12 cellular contexts compared by ENCODE assay signal in the genomic region with DNA sequence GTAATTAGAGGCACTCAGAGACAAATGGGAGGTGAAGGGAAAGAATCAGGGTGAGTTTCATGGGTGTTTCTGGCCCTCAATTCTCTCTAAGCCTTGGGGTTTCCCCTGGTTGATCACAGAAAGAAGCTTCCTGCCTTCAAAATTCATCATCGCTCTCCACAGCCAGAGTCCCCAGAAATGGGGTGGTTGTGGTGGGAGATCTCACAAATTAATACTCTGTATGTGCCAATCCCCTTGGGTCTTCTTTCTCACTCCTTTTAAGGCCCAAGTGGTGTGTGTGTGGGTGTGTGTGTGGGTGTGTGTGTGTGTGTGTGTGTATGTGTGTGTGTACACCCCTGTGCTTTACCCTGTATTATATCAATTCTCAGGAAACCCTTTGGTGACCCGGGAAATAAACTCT. TPM values are rescaled to one million over a fixed set of nuclear protein-coding genes. Genes with fewer than 3 reads are reported as not detected.
DNase-seq lines count a peak whose midpoint lies in the region; ATAC-seq and TF ChIP-seq lines count a peak whose summit lies in the region.
"Had no signal": no experiment of that assay in that cellular context is flagged by ENCODE, and none has a peak within 500 bp of the region (broad histone marks: within the 10 kb centered on the region; RNA-seq: fewer than 3 reads in every experiment).

No MANE protein-coding gene starts in this region.

- TF ChIP-seq POLR2A in Peyer's patch (IDR thresholded peaks at IDR 0.05): no peak

- TF ChIP-seq CTCF in Peyer's patch (IDR thresholded peaks at IDR 0.05): no peak
- TF ChIP-seq CTCF in lower lobe of right lung (IDR thresholded peaks at IDR 0.05): no peak

- peaks cover 3% of the 10 kb centered on the region for H3K36me3 Mint-ChIP-seq in activated T-cell treated with anti-CD3 and anti-CD28 coated beads, Interleukin-2, amount 50 U/mL, for 24 hours (ENCODE audit: low read depth)
- H3K36me3 Mint-ChIP-seq in stimulated activated naive CD8-positive, alpha-beta T cell treated with anti-CD3 and anti-CD28 coated beads, Interleukin-15, Interleukin-2, amounts not matched to agents 100 ng/mL and 50 ng/mL, for 24 hours (ENCODE audit: low read depth): peaks cover 18% of the 10 kb centered on the region

- intact Hi-C loops in lower lobe of right lung (cut with DNase I): no loop called here

- H3K36me3 ChIP-seq in Peyer's patch: no peaks in the 10 kb centered on the region
- H3K36me3 ChIP-seq in mucosa of rectum (ENCODE audit: control insufficient read depth in 2 of 2, insufficient read depth in 2 of 2, low read length in 2 of 2): no peaks in the 10 kb centered on the region
- H3K36me3 ChIP-seq in lower lobe of right lung: no peaks in the 10 kb centered on the region
- H3K36me3 ChIP-seq: thoracic aorta had no signal

- H3K27ac ChIP-seq in Peyer's patch: peak overlapping the region in 3 of 4 donors; percentile 6 to 31 (median 21)
- H3K27ac ChIP-seq in mucosa of rectum (ENCODE audit: low read depth in 2 of 2, low read length in 2 of 2): peak overlapping the region; percentile 77
- H3K27ac ChIP-seq in lower lobe of right lung: no peak overlapping the region
- H3K27ac ChIP-seq: thoracic aorta had no signal

- H3K27me3 ChIP-seq in Peyer's patch (no peaks in the 10 kb centered on the region), mucosa of rectum (ENCODE audit: control insufficient read depth in 2 of 2, insufficient read depth in 2 of 2, low read length in 2 of 2) (no peaks in the 10 kb centered on the region), lower lobe of right lung (ENCODE audit: low read depth) (peaks cover 17% of the 10 kb centered on the region)

- H3K9me3 ChIP-seq in Peyer's patch: no peaks in the 10 kb centered on the region
- no peaks in the 10 kb centered on the region for H3K9me3 ChIP-seq in mucosa of rectum (ENCODE audit: control insufficient read depth in 2 of 2, low read length in 2 of 2)
- H3K9me3 ChIP-seq in lower lobe of right lung: no peaks in the 10 kb centered on the region

- H3K27ac Mint-ChIP-seq in activated T-cell treated with anti-CD3 and anti-CD28 coated beads, Interleukin-2, amount 50 U/mL, for 24 hours: peak overlapping the region; percentile 92
- peak overlapping the region; percentile 59 for H3K27ac Mint-ChIP-seq in stimulated activated naive CD8-positive, alpha-beta T cell treated with anti-CD3 and anti-CD28 coated beads, Interleukin-15, Interleukin-2, amounts not matched to agents 100 ng/mL and 50 ng/mL, for 24 hours

- no peak for DNase-seq in Peyer's patch
- peak; percentile 51 for DNase-seq in activated T-cell treated with anti-CD3 and anti-CD28 coated beads, Interleukin-2, amount 50 U/mL, for 24 hours
- DNase-seq in NCI-H1930 (lab: John Stamatoyannopoulos, UW): no peak
- DNase-seq in lower lobe of right lung: no peak
- DNase-seq: islet precursor cell, Karpas-422, NCI-H510A treated with DMSO at 0.1 percent for 48 hours had no signal

- ATAC-seq in GM21381 (IDR thresholded peaks at IDR 0.05; ENCODE audit: unreplicated experiment) (no peak), HG02970 (IDR thresholded peaks at IDR 0.05; ENCODE audit: low FRiP score, unreplicated experiment) (no peak), lower lobe of right lung (no peak)

- peaks cover 5% of the 10 kb centered on the region for H3K9me3 Mint-ChIP-seq in activated T-cell treated with anti-CD3 and anti-CD28 coated beads, Interleukin-2, amount 50 U/mL, for 24 hours
- peaks cover 7% of the 10 kb centered on the region for H3K9me3 Mint-ChIP-seq in stimulated activated naive CD8-positive, alpha-beta T cell treated with anti-CD3 and anti-CD28 coated beads, Interleukin-15, Interleukin-2, amounts not matched to agents 100 ng/mL and 50 ng/mL, for 24 hours

- H3K9ac ChIP-seq in mucosa of rectum (ENCODE audit: low read depth in 1 of 2, low read length in 2 of 2): no peak overlapping the region

- H3K4me3 ChIP-seq in Peyer's patch (no peak overlapping the region), mucosa of rectum (ENCODE audit: low read length in 2 of 2) (peak overlapping the region in 1 of 2 donors; percentile 5), lower lobe of right lung (no peak overlapping the region)
- H3K4me3 ChIP-seq: thoracic aorta had no signal

- peaks cover 72% of the 10 kb centered on the region for H3K4me1 Mint-ChIP-seq in activated T-cell treated with anti-CD3 and anti-CD28 coated beads, Interleukin-2, amount 50 U/mL, for 24 hours (ENCODE audit: low read depth)
- H3K4me1 Mint-ChIP-seq in stimulated activated naive CD8-positive, alpha-beta T cell treated with anti-CD3 and anti-CD28 coated beads, Interleukin-15, Interleukin-2, amounts not matched to agents 100 ng/mL and 50 ng/mL, for 24 hours (ENCODE audit: low read depth): peaks cover 74% of the 10 kb centered on the region

- H3K4me3 Mint-ChIP-seq in activated T-cell treated with anti-CD3 and anti-CD28 coated beads, Interleukin-2, amount 50 U/mL, for 24 hours: peak overlapping the region; percentile 63
- peak overlapping the region; percentile 27 for H3K4me3 Mint-ChIP-seq in stimulated activated naive CD8-positive, alpha-beta T cell treated with anti-CD3 and anti-CD28 coated beads, Interleukin-15, Interleukin-2, amounts not matched to agents 100 ng/mL and 50 ng/mL, for 24 hours

- no peaks in the 10 kb centered on the region for H3K27me3 Mint-ChIP-seq in activated T-cell treated with anti-CD3 and anti-CD28 coated beads, Interleukin-2, amount 50 U/mL, for 24 hours
- H3K27me3 Mint-ChIP-seq in stimulated activated naive CD8-positive, alpha-beta T cell treated with anti-CD3 and anti-CD28 coated beads, Interleukin-15, Interleukin-2, amounts not matched to agents 100 ng/mL and 50 ng/mL, for 24 hours: no peaks in the 10 kb centered on the region

- peaks cover 0 to 37% (median 18%) of the 10 kb centered on the region in 4 donors for H3K4me1 ChIP-seq in Peyer's patch
- peaks cover 31 to 52% of the 10 kb centered on the region in 2 donors for H3K4me1 ChIP-seq in mucosa of rectum (ENCODE audit: control insufficient read depth in 2 of 2, insufficient read depth in 2 of 2, low read length in 2 of 2)
- peaks cover 14% of the 10 kb centered on the region for H3K4me1 ChIP-seq in lower lobe of right lung

RNA-seq across cellular contexts. Expression of gene FCGBP, which starts 2.7 kb away (rescaled TPM):
- total RNA-seq in Peyer's patch (1,000 to 10,000 TPM in 3 of 4 donors, 100 to 1,000 TPM in 1; 563 to 4,025 (median 1,224) TPM), lower lobe of right lung (95.3 TPM)

RNA-seq across cellular contexts. Expression of gene PSMC4, which starts 33.9 kb away (rescaled TPM):
- total RNA-seq in Peyer's patch (10 to 100 TPM; 74.4 to 97.9 (median 90.0) TPM), lower lobe of right lung (57.3 TPM)

RNA-seq across cellular contexts. Expression of gene ZNF546, which starts 59.8 kb away (rescaled TPM):
- 1 to 10 TPM; 3.0 to 5.5 (median 4.8) TPM for total RNA-seq in Peyer's patch
- total RNA-seq in lower lobe of right lung: 7.4 TPM
